Comparison of ENCODE assay signal across 9 cellular contexts in genomic region chr2:119826370-119826961, GRCh38.
DNase-seq lines count a peak whose midpoint lies in the region; ATAC-seq and TF ChIP-seq lines count a peak whose summit lies in the region.
"Had no signal": no experiment of that assay in that cellular context is flagged by ENCODE, and none has a peak within 500 bp of the region (broad histone marks: within the 10 kb centered on the region; RNA-seq: fewer than 3 reads in every experiment).

No MANE protein-coding gene starts in this region.

- peaks cover 0 to 8% of the 10 kb centered on the region in 2 donors for H3K36me3 Mint-ChIP-seq in CD14-positive monocyte

- intact Hi-C loops in CD14-positive monocyte (cut with micrococcal nuclease): loop anchor here (5.0 kb wide), 1 partner anchor 124 kb away; no protein-coding TSS in a partner anchor

- H3K27ac Mint-ChIP-seq in CD14-positive monocyte: no peak overlapping the region
- H3K27ac Mint-ChIP-seq: T-helper 1 cell treated with Interleukin-12 subunit alpha and Interleukin-12 subunit beta and Interleukin-4 antibody, amounts not matched to agents 30 μg/mL and 1 μg/mL, for 36 hours had no signal

- no peak overlapping the region for H3K4me3 Mint-ChIP-seq in CD14-positive monocyte
- H3K4me3 Mint-ChIP-seq: T-helper 1 cell treated with Interleukin-12 subunit alpha and Interleukin-12 subunit beta and Interleukin-4 antibody, amounts not matched to agents 30 μg/mL and 1 μg/mL, for 36 hours had no signal

- H3K4me3 ChIP-seq in GM12875 (ENCODE audit: low read depth, low read length): no peak overlapping the region
- no peak overlapping the region for H3K4me3 ChIP-seq in fibroblast of mammary gland (ENCODE audit: control insufficient read depth, low read depth, low read length)
- H3K4me3 ChIP-seq in parathyroid adenoma (ENCODE audit: low read depth, low read length): no peak overlapping the region

- DNase-seq in CD14-positive monocyte (ENCODE audit: low spot score) (no peak), HT1080 (ENCODE audit: low read depth) (peak; percentile 57), fibroblast of mammary gland (ENCODE audit: low read depth) (peak; percentile 44)

- H3K27ac ChIP-seq in VCaP (peak overlapping the region; percentile 31; the same call in 1 of the 2 replicates), parathyroid adenoma (no peak overlapping the region)

- no peaks in the 10 kb centered on the region for H3K36me3 ChIP-seq in parathyroid adenoma (ENCODE audit: control insufficient read depth, insufficient read depth, low read length)

- no peak overlapping the region for H2AFZ ChIP-seq in parathyroid adenoma

- ATAC-seq in HG03442 (IDR thresholded peaks at IDR 0.05; ENCODE audit: unreplicated experiment) (no peak), HG03378 (IDR thresholded peaks at IDR 0.05; ENCODE audit: unreplicated experiment) (no peak)

- peaks cover 0 to 8% (median 7%) of the 10 kb centered on the region in 7 donors for H3K9me3 Mint-ChIP-seq in CD14-positive monocyte

- TF ChIP-seq CTCF in CD14-positive monocyte (IDR thresholded peaks at IDR 0.05) (peak; percentile 69), GM12875 (IDR thresholded peaks at IDR 0.05; ENCODE audit: borderline replicate concordance, insufficient read depth, low read depth, low read length) (peak; percentile 68), VCaP (conservative IDR thresholded peaks at IDR 0.05) (peak; percentile 81), fibroblast of mammary gland (conservative IDR thresholded peaks at IDR 0.05; ENCODE audit: control insufficient read depth, insufficient read depth, low read depth, low read length) (peak; percentile 62), parathyroid adenoma (IDR thresholded peaks at IDR 0.05) (peak; percentile 63)

- H3K4me1 Mint-ChIP-seq in CD14-positive monocyte: no peaks in the 10 kb centered on the region

- no peak overlapping the region for H3K9ac ChIP-seq in parathyroid adenoma

- no peaks in the 10 kb centered on the region for H3K27me3 ChIP-seq in parathyroid adenoma (ENCODE audit: control insufficient read depth, insufficient read depth, low read length)

- H3K79me2 ChIP-seq in parathyroid adenoma: peaks cover 29% of the 10 kb centered on the region

- H3K27me3 Mint-ChIP-seq in CD14-positive monocyte (ENCODE audit: low read depth in 3 of 3): peaks cover 0 to 1% (median 0%) of the 10 kb centered on the region in 3 donors

- H3K4me2 ChIP-seq in parathyroid adenoma (ENCODE audit: low read length): no peak overlapping the region

- H3K4me1 ChIP-seq in parathyroid adenoma: peaks cover 2% of the 10 kb centered on the region

- no peaks in the 10 kb centered on the region for H3K9me3 ChIP-seq in parathyroid adenoma (ENCODE audit: control insufficient read depth, low read length)
